Comparison of ENCODE assay signal across 14 cellular contexts in genomic region chr15:75672111-75672602, GRCh38. TPM values are rescaled to one million over a fixed set of nuclear protein-coding genes. Genes with fewer than 3 reads are reported as not detected.
DNase-seq lines count a peak whose midpoint lies in the region; ATAC-seq and TF ChIP-seq lines count a peak whose summit lies in the region.
"Had no signal": no experiment of that assay in that cellular context is flagged by ENCODE, and none has a peak within 500 bp of the region (broad histone marks: within the 10 kb centered on the region; RNA-seq: fewer than 3 reads in every experiment).

No MANE protein-coding gene starts in this region.

- no peak overlapping the region for H3K4me3 ChIP-seq in transverse colon
- H3K4me3 ChIP-seq: Peyer's patch had no signal

- intact Hi-C loops in transverse colon (cut with DNase I; ENCODE audit: low total_unique reads): no loop called here

- H3K9me3 ChIP-seq in transverse colon: no peaks in the 10 kb centered on the region
- H3K9me3 ChIP-seq: Peyer's patch had no signal

- ATAC-seq in HG02885 (IDR thresholded peaks at IDR 0.05; ENCODE audit: poor library complexity, unreplicated experiment): no peak
- ATAC-seq: activated T-cell treated with anti-CD3 and anti-CD28 coated beads, Interleukin-2, amount 50 U/mL, for 4 hours; stimulated activated memory B cell treated with anti-CD40 and anti-IgM and Interleukin-4, amounts not matched to agents 10 μg/mL and 1 μg/mL and 100 μg/mL, for 72 hours had no signal

- no peaks in the 10 kb centered on the region for H3K36me3 ChIP-seq in transverse colon

- H3K27ac ChIP-seq in layer of hippocampus (ENCODE audit: low read depth, low read length) (peak overlapping the region; percentile 38), transverse colon (peak overlapping the region; percentile 78 to 88 (median 83))
- H3K27ac ChIP-seq: 22Rv1 had no signal

- no peak for TF ChIP-seq EP300 in transverse colon (IDR thresholded peaks at IDR 0.05; ENCODE audit: low read depth)

- DNase-seq in DMS 273 (lab: John Stamatoyannopoulos, UW; ENCODE audit: unreplicated experiment) (peak; percentile 18), DMS 273 treated with DMSO at 0.1 percent for 48 hours (lab: John Stamatoyannopoulos, UW) (no peak), astrocyte of the hippocampus (ENCODE audit: low read depth, low spot score) (peak; percentile 44), transverse colon (no peak), NCI-H69 (lab: John Stamatoyannopoulos, UW) (no peak)
- DNase-seq in activated effector memory CD4-positive, alpha-beta T cell treated with anti-CD3 and anti-CD28 coated beads, Interleukin-2, amount 50 U/mL, for 16 hours: no peak
- DNase-seq: activated T-cell treated with anti-CD3 and anti-CD28 coated beads, Interleukin-2, amount 50 U/mL, for 4 hours; central memory CD4-positive, alpha-beta T cell; NCI-H2171 treated with DMSO at 0.1 percent for 48 hours; Peyer's patch had no signal

- peaks cover 13 to 30% (median 25%) of the 10 kb centered on the region in 4 donors for H3K4me1 ChIP-seq in transverse colon

- no peaks in the 10 kb centered on the region for H3K27me3 ChIP-seq in layer of hippocampus (ENCODE audit: control insufficient read depth, insufficient read depth, low read length)
- H3K27me3 ChIP-seq in transverse colon: no peaks in the 10 kb centered on the region
- H3K27me3 ChIP-seq: Peyer's patch had no signal

- no peak for TF ChIP-seq CTCF in transverse colon (IDR thresholded peaks at IDR 0.05)

- in situ Hi-C loops in transverse colon (cut with MboI; ENCODE audit: low pct_ligation_motif_present in 1 of 4, low pct_unique_long_range_greater_than_20kb in 1 of 4, low sequenced_read_pairs in 3 of 4): loop anchor here in 1 of 4 donors (5.0 kb wide), 1 partner anchor 35 kb away; no protein-coding TSS in a partner anchor

- WGBS in transverse colon (ENCODE audit: low coverage in 1 of 2), 2 donors: 57% methylated on average over 3 of the region's 3 CpGs; no CpG with 5 or more reads in 1 of the 2 donors

- no peak for TF ChIP-seq POLR2A in transverse colon (IDR thresholded peaks at IDR 0.05)

RNA-seq across cellular contexts. Expression of gene SNX33, which starts 24.4 kb away (rescaled TPM):
- 10 to 100 TPM; 26.5 to 52.0 (median 36.5) TPM for total RNA-seq in transverse colon

RNA-seq across cellular contexts. Expression of gene IMP3, which starts 32.1 kb away (rescaled TPM):
- 100 to 1,000 TPM in 2 of 4 donors, 10 to 100 TPM in 2; 37.2 to 131 (median 108) TPM for total RNA-seq in transverse colon

RNA-seq across cellular contexts. Expression of gene CSPG4, which starts 40.5 kb away (rescaled TPM):
- total RNA-seq in transverse colon: 10 to 100 TPM; 11.2 to 60.9 (median 31.3) TPM

RNA-seq across cellular contexts. Expression of gene SNUPN, which starts 46.6 kb away (rescaled TPM):
- total RNA-seq in transverse colon: 10 to 100 TPM in 3 of 4 donors, 1 to 10 TPM in 1; 9.4 to 29.5 (median 23.2) TPM

Comparison
In these comparisons a context has a peak if more than half of its experiments do, and no peak if none do; other contexts are left out.
1. DNase-seq: peak in DMS 273 (single experiment) and astrocyte of the hippocampus (single experiment); none in DMS 273 treated with DMSO at 0.1 percent for 48 hours (single experiment), transverse colon (single experiment), activated effector memory CD4-positive, alpha-beta T cell treated with anti-CD3 and anti-CD28 coated beads, Interleukin-2, amount 50 U/mL, for 16 hours (single experiment) and NCI-H69 (single experiment).